In the genomic region with DNA sequence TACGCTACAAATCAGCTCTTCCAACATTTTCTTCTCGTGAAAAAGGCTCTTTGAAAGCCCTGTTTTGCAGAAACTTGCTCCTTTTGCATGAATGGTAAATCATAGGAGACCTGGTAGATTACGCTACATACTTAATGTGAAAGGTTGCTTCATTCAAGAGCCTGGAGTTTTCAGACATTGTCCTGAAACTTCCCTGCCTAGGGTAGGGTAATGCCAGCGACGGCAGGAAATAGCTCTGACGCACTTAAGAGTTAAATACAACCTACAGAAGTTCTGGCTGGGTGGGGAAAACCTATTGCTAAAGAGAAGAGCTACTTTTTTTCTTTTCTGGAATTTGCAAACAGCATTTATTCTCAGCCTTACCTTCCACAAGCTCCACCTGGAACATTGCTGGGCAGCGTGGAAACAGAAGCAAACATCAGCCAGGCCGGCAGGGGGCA, we compare ENCODE assay signal across 8 cellular contexts.
A peak's percentile ranks its signal among the peaks of the same experiment; 100 is the strongest.
DNase-seq lines count a peak whose midpoint lies in the region; ATAC-seq and TF ChIP-seq lines count a peak whose summit lies in the region.

No MANE protein-coding gene starts in this region.

- peaks cover 17% of the 10 kb centered on the region for H3K4me1 Mint-ChIP-seq in activated naive CD4-positive, alpha-beta T cell treated with anti-CD3 and anti-CD28 coated beads for 36 hours (ENCODE audit: low read depth)
- peaks cover 2% of the 10 kb centered on the region for H3K4me1 Mint-ChIP-seq in endodermal cell
- peaks cover 8% of the 10 kb centered on the region for H3K4me1 Mint-ChIP-seq in neural progenitor cell

- ATAC-seq in HG02623 (IDR thresholded peaks at IDR 0.05; ENCODE audit: unreplicated experiment) (peak; percentile 72), PC-3 (peak; percentile 87)

- peak overlapping the region; percentile 80 for H3K27ac Mint-ChIP-seq in activated naive CD4-positive, alpha-beta T cell treated with anti-CD3 and anti-CD28 coated beads for 36 hours
- H3K27ac Mint-ChIP-seq in endodermal cell (peak overlapping the region; percentile 90), neural progenitor cell (peak overlapping the region; percentile 92)

- WGBS in endodermal cell (ENCODE audit: insufficient coverage in 1 of 2, insufficient read length in 1 of 2), 2 experiments: 37 to 58% methylated on average over 5 to 8 of the region's 8 CpGs

- H3K9me2 ChIP-seq in PC-3 (replicated peaks; ENCODE audit: low read length): no peaks in the 10 kb centered on the region

- H3K27me3 Mint-ChIP-seq in activated naive CD4-positive, alpha-beta T cell treated with anti-CD3 and anti-CD28 coated beads for 36 hours (ENCODE audit: low read depth): no peaks in the 10 kb centered on the region
- peaks cover 3% of the 10 kb centered on the region for H3K27me3 Mint-ChIP-seq in endodermal cell (ENCODE audit: insufficient read depth)
- H3K27me3 Mint-ChIP-seq in neural progenitor cell (ENCODE audit: insufficient read depth, low read depth): peaks cover 7% of the 10 kb centered on the region

- H3F3A ChIP-seq in PC-3 (ENCODE audit: low read length, unreplicated experiment) (no peaks in the 10 kb centered on the region), neural progenitor cell (ENCODE audit: low read depth) (no peaks in the 10 kb centered on the region)

- TF ChIP-seq CTCF in PC-3 (conservative IDR thresholded peaks at IDR 0.05; ENCODE audit: low read depth, low read length) (peak; percentile 82), endodermal cell (conservative IDR thresholded peaks at IDR 0.05) (peak; percentile 96), neural progenitor cell (IDR thresholded peaks at IDR 0.05) (peak; percentile 98)

- H3K9me3 ChIP-seq in PC-3 (ENCODE audit: low read length) (no peaks in the 10 kb centered on the region), endodermal cell (ENCODE audit: control insufficient read depth, low read length) (no peaks in the 10 kb centered on the region), neural progenitor cell (ENCODE audit: low read depth) (no peaks in the 10 kb centered on the region)

- peak overlapping the region; percentile 88 for H3K4me3 Mint-ChIP-seq in activated naive CD4-positive, alpha-beta T cell treated with anti-CD3 and anti-CD28 coated beads for 36 hours
- H3K4me3 Mint-ChIP-seq in endodermal cell: peak overlapping the region; percentile 85
- peak overlapping the region; percentile 95 for H3K4me3 Mint-ChIP-seq in neural progenitor cell

- POLR2A ChIA-PET in PC-3 (lab: Charles Lee; ENCODE audit: unreplicated experiment): interaction anchor here (0.6 kb wide), 2 partner anchors 616 to 732 kb away, joined by 4 to 5 read pairs; no protein-coding TSS in a partner anchor

- H3K27ac ChIP-seq in PC-3 (ENCODE audit: low read length) (0 out of 2 replicates have a peak overlapping the region, but pooled peaks have one; percentile 41), endodermal cell (ENCODE audit: low read depth, low read length) (no peak overlapping the region), neural progenitor cell (no peak overlapping the region)

- peak overlapping the region; percentile 80 for H3K9ac ChIP-seq in PC-3 (ENCODE audit: low read length)
- H3K9ac ChIP-seq in endodermal cell (ENCODE audit: extremely low read depth, low read length, poor library complexity, severe bottlenecking): peak overlapping the region; percentile 47
- H3K9ac ChIP-seq in neural progenitor cell: no peak overlapping the region

- H3K36me3 ChIP-seq in PC-3 (ENCODE audit: low read depth, low read length): no peaks in the 10 kb centered on the region
- no peaks in the 10 kb centered on the region for H3K36me3 ChIP-seq in endodermal cell (ENCODE audit: control insufficient read depth, insufficient read depth, low read length)
- no peaks in the 10 kb centered on the region for H3K36me3 ChIP-seq in neural progenitor cell

- intact Hi-C loops in activated naive CD4-positive, alpha-beta T cell treated with anti-CD3 and anti-CD28 coated beads for 36 hours (cut with micrococcal nuclease): loop anchor here (1.0 to 5.0 kb wide), 7 partner anchors 15 to 852 kb away; partner anchors contain the start of genes MAP3K4 and SOD2
- intact Hi-C loops in PC-3 (cut with micrococcal nuclease): loop anchor here (1.0 to 10.0 kb wide), 4 partner anchors 15 to 853 kb away; no protein-coding TSS in a partner anchor

- peak; percentile 81 for DNase-seq in activated naive CD4-positive, alpha-beta T cell treated with anti-CD3 and anti-CD28 coated beads for 36 hours
- DNase-seq in activated naive CD4-positive, alpha-beta T cell treated with anti-CD3 and anti-CD28 coated beads, Interleukin-2, amount 50 U/mL, for 16 hours: no peak
- DNase-seq in PC-3: peak; percentile 74
- no peak for DNase-seq in endodermal cell
- DNase-seq in neural progenitor cell (ENCODE audit: low spot score): no peak
- no peak for DNase-seq in pons (ENCODE audit: low spot score)
- DNase-seq in COLO668 (lab: John Stamatoyannopoulos, UW; ENCODE audit: unreplicated experiment): no peak

- H3K4me3 ChIP-seq in PC-3 (ENCODE audit: low read length) (peak overlapping the region; percentile 79), endodermal cell (ENCODE audit: low read length) (peak overlapping the region; percentile 85), neural progenitor cell (peak overlapping the region; percentile 55)

- H3K36me3 Mint-ChIP-seq in activated naive CD4-positive, alpha-beta T cell treated with anti-CD3 and anti-CD28 coated beads for 36 hours (ENCODE audit: low read depth): peaks cover 2% of the 10 kb centered on the region
- H3K36me3 Mint-ChIP-seq in endodermal cell (ENCODE audit: low read depth) (no peaks in the 10 kb centered on the region), neural progenitor cell (no peaks in the 10 kb centered on the region)

- H3K4me2 ChIP-seq in PC-3 (ENCODE audit: low read length) (peak overlapping the region; percentile 94), neural progenitor cell (peak overlapping the region; percentile 73)

- H3K79me2 ChIP-seq in PC-3 (ENCODE audit: low read length): no peaks in the 10 kb centered on the region
- no peaks in the 10 kb centered on the region for H3K79me2 ChIP-seq in neural progenitor cell (ENCODE audit: low read depth)

- TSS peak; percentile 61 for BruUV-seq in PC-3 (replicated peaks; lab: Mats Ljungman, UMichigan)

- H3K27me3 ChIP-seq in PC-3 (ENCODE audit: low read length): no peaks in the 10 kb centered on the region
- H3K27me3 ChIP-seq in endodermal cell (ENCODE audit: control insufficient read depth, insufficient read depth, low read length, poor library complexity, severe bottlenecking): no peaks in the 10 kb centered on the region
- H3K27me3 ChIP-seq in neural progenitor cell: peaks cover 6% of the 10 kb centered on the region

- no peaks in the 10 kb centered on the region for H3K9me3 Mint-ChIP-seq in activated naive CD4-positive, alpha-beta T cell treated with anti-CD3 and anti-CD28 coated beads for 36 hours
- H3K9me3 Mint-ChIP-seq in endodermal cell (peaks cover 14% of the 10 kb centered on the region), neural progenitor cell (peaks cover 11% of the 10 kb centered on the region)

- CTCF ChIA-PET in activated naive CD4-positive, alpha-beta T cell treated with anti-CD3 and anti-CD28 coated beads for 36 hours (lab: Charles Lee): interaction anchor here (0.7 to 8.5 kb wide), 18 partner anchors 10 to 213 kb away, joined by 3 to 109 read pairs (median 4); no protein-coding TSS in a partner anchor
- CTCF ChIA-PET in PC-3 (lab: Charles Lee): interaction anchor here (0.7 to 1.0 kb wide), 3 partner anchors 14 to 752 kb away, joined by 3 to 6 read pairs (median 5); no protein-coding TSS in a partner anchor

- H2AFZ ChIP-seq in PC-3 (ENCODE audit: low read length) (peak overlapping the region; percentile 95), neural progenitor cell (replicated peaks) (peak overlapping the region; percentile 75)

- H4K20me1 ChIP-seq in PC-3 (ENCODE audit: low read length) (no peaks in the 10 kb centered on the region), neural progenitor cell (ENCODE audit: low read depth) (no peaks in the 10 kb centered on the region)

- peaks cover 10% of the 10 kb centered on the region; the same call in 1 of the 2 replicates for H3K4me1 ChIP-seq in PC-3 (ENCODE audit: insufficient read depth, low read length)
- no peaks in the 10 kb centered on the region for H3K4me1 ChIP-seq in endodermal cell (ENCODE audit: control insufficient read depth, insufficient read depth, low read length)
- no peaks in the 10 kb centered on the region for H3K4me1 ChIP-seq in neural progenitor cell

Comparison
In these comparisons a context has a peak if more than half of its experiments do, and no peak if none do; other contexts are left out.
1. DNase-seq: peak in activated naive CD4-positive, alpha-beta T cell treated with anti-CD3 and anti-CD28 coated beads for 36 hours (single experiment) and PC-3 (single experiment); none in activated naive CD4-positive, alpha-beta T cell treated with anti-CD3 and anti-CD28 coated beads, Interleukin-2, amount 50 U/mL, for 16 hours (single experiment), endodermal cell (single experiment), neural progenitor cell (single experiment), pons (single experiment) and COLO668 (single experiment).
2. Peak in every context shown above with its lines, with median percentiles within 50 percentile points of each other: H3K27ac Mint-ChIP-seq, H3K4me3 Mint-ChIP-seq, H3K4me3 ChIP-seq and CTCF ChIP-seq.